Comparison of ENCODE assay signal across 11 cellular contexts in the genomic region with DNA sequence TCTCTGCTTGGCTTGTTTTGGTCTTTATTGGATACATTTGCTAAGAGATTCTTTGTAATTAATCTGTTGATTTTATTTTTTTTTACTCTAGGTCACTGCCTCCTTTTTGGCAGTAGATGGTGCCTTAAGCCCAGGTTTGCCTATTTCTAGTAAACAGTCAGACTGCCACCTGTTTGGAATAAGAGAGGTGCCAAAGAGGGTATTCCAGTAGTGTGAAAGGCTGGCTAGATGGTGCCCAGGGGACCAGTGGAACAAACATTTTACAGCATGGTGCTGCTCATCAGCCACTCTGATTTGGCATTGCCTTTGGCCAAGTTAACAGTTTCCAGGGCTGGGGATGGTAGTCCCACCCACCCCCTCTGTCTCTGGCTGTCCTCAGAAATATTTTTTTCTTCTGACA. TPM values are rescaled to one million over a fixed set of nuclear protein-coding genes. Genes with fewer than 3 reads are reported as not detected.
DNase-seq lines count a peak whose midpoint lies in the region; ATAC-seq and TF ChIP-seq lines count a peak whose summit lies in the region.
"Had no signal": no experiment of that assay in that cellular context is flagged by ENCODE, and none has a peak within 500 bp of the region (broad histone marks: within the 10 kb centered on the region; RNA-seq: fewer than 3 reads in every experiment).

No MANE protein-coding gene starts in this region.

- no peak overlapping the region for H3K27ac ChIP-seq in upper lobe of left lung
- H3K27ac ChIP-seq: HL-60 had no signal

- no peaks in the 10 kb centered on the region for H3K36me3 ChIP-seq in upper lobe of left lung

- peaks cover 0 to under 1% (median 0%) of the 10 kb centered on the region in 4 donors for H3K9me3 ChIP-seq in upper lobe of left lung

- no peak for TF ChIP-seq POLR2A in upper lobe of left lung (IDR thresholded peaks at IDR 0.05)

- DNase-seq in AG09319 (ENCODE audit: extremely low read depth, low read depth) (no peak), LHCN-M2 (ENCODE audit: low read depth) (peak; percentile 40), amniotic epithelial cell (ENCODE audit: low read depth) (peak; percentile 23), kidney tubule cell (ENCODE audit: low spot score) (peak; percentile 22), NCI-H128 (lab: John Stamatoyannopoulos, UW; ENCODE audit: unreplicated experiment) (no peak), upper lobe of left lung (no peak)
- DNase-seq in activated CD4-positive, CD25-positive, alpha-beta regulatory T cell (lab: John Stamatoyannopoulos, UW) = no peak
- no peak for DNase-seq in stimulated activated CD4-positive, alpha-beta T cell treated with anti-CD3 and anti-CD28 coated beads, Interleukin-15, amount 100 ng/mL, for 24 hours
- DNase-seq: activated T-cell treated with anti-CD3 and anti-CD28 coated beads, Interleukin-2, amount 50 U/mL, for 1 hour; stimulated activated naive CD4-positive, alpha-beta T cell treated with Interleukin-2 at 50 U/mL for 16 hours had no signal

- TF ChIP-seq CTCF in AG09319 (IDR thresholded peaks at IDR 0.05; ENCODE audit: low read depth, low read length) (peak; percentile 59), upper lobe of left lung (IDR thresholded peaks at IDR 0.05) (peak in 3 of 6 experiments; percentile 16 to 35 (median 34))

- H3K4me1 ChIP-seq in upper lobe of left lung = no peaks in the 10 kb centered on the region

- H3K27me3 ChIP-seq in upper lobe of left lung = no peaks in the 10 kb centered on the region

- no peak for TF ChIP-seq EP300 in upper lobe of left lung (IDR thresholded peaks at IDR 0.05)

- no peak for ATAC-seq in upper lobe of left lung (ENCODE audit: low FRiP score in 2 of 2)

- no peak overlapping the region for H3K4me3 ChIP-seq in upper lobe of left lung

RNA-seq across cellular contexts. Expression of a gene that starts 36.7 kb away (rescaled TPM):
- 6.2 and 7.6 TPM in 2 replicates for total RNA-seq in LHCN-M2 (2014; rRNA removed)
- polyA plus RNA-seq in LHCN-M2 (2012) = 6.8 TPM
- total RNA-seq in upper lobe of left lung = 10 to 100 TPM in 1 of 6 donors, 1 to 10 TPM in 5; 4.9 to 13.6 (median 6.9) TPM

Comparison
In these comparisons a context has a peak if more than half of its experiments do, and no peak if none do; other contexts are left out.
1. DNase-seq: peak in LHCN-M2 (single experiment), amniotic epithelial cell (single experiment) and kidney tubule cell (single experiment); none in AG09319 (single experiment), activated CD4-positive, CD25-positive, alpha-beta regulatory T cell (0 of 4), stimulated activated CD4-positive, alpha-beta T cell treated with anti-CD3 and anti-CD28 coated beads, Interleukin-15, amount 100 ng/mL, for 24 hours (single experiment), NCI-H128 (single experiment) and upper lobe of left lung (0 of 2).